13 cellular contexts compared by ENCODE assay signal in the genomic region with DNA sequence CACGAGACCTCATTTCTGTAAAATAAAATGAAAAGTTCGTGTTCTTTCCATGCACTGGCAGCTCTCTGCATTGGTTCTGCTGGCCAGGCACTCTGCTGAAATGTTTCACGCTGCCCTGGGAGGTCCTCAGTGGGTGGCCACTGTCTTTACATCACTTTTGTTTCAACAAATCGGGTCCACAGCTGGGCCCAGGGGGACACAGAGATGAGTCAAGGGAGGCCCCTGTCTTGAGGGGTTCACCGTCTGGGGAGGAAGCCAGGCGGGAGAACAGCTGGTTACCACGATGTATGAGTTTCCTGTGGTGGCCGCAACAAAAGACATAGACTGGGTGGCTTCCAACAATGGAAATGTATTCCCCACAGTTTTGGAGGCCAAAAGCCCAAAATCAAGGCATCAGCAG. TPM values are rescaled to one million over a fixed set of nuclear protein-coding genes. Genes with fewer than 3 reads are reported as not detected.
DNase-seq lines count a peak whose midpoint lies in the region; ATAC-seq and TF ChIP-seq lines count a peak whose summit lies in the region.
"Had no signal": no experiment of that assay in that cellular context is flagged by ENCODE, and none has a peak within 500 bp of the region (broad histone marks: within the 10 kb centered on the region; RNA-seq: fewer than 3 reads in every experiment).

No MANE protein-coding gene starts in this region.

- no peaks in the 10 kb centered on the region for H3K36me3 Mint-ChIP-seq in stimulated activated naive B cell treated with anti-CD40 and anti-IgM and Interleukin-4, amounts not matched to agents 10 μg/mL and 1 μg/mL and 100 μg/mL, for 72 hours
- H3K36me3 Mint-ChIP-seq: WTC11 had no signal

- H3K27ac Mint-ChIP-seq in stimulated activated naive B cell treated with anti-CD40 and anti-IgM and Interleukin-4, amounts not matched to agents 10 μg/mL and 1 μg/mL and 100 μg/mL, for 72 hours, result peak overlapping the region; percentile 11
- H3K27ac Mint-ChIP-seq: WTC11 had no signal

- H3K27me3 ChIP-seq in left ventricle myocardium inferior (ENCODE audit: low read depth) (no peaks in the 10 kb centered on the region), Peyer's patch (no peaks in the 10 kb centered on the region)
- H3K27me3 ChIP-seq: breast epithelium had no signal

- DNase-seq in left ventricle myocardium inferior (no peak), left cardiac atrium (no peak), Peyer's patch (peak in 2 of 3 donors; percentile 39 to 62), dermis blood vessel endothelial cell (peak; percentile 49), cerebellar cortex (ENCODE audit: low spot score) (no peak), NCI-H69 (lab: John Stamatoyannopoulos, UW) (no peak), amygdala (lab: John Stamatoyannopoulos, UW) (no peak)
- DNase-seq in stimulated activated naive B cell treated with anti-CD40 and anti-IgM and Interleukin-4, amounts not matched to agents 10 μg/mL and 1 μg/mL and 100 μg/mL, for 72 hours, result no peak
- DNase-seq: EL, NCI-H1417 had no signal

- H3K9me3 Mint-ChIP-seq in stimulated activated naive B cell treated with anti-CD40 and anti-IgM and Interleukin-4, amounts not matched to agents 10 μg/mL and 1 μg/mL and 100 μg/mL, for 72 hours, result peaks cover 0 to 3% of the 10 kb centered on the region in 2 donors

- TF ChIP-seq POLR2A in Peyer's patch (IDR thresholded peaks at IDR 0.05), result no peak

- H3K27ac ChIP-seq in left ventricle myocardium inferior (replicated peaks) (peak overlapping the region; percentile 43), Peyer's patch (no peak overlapping the region)
- H3K27ac ChIP-seq: breast epithelium, thoracic aorta had no signal

- no peaks in the 10 kb centered on the region for H3K27me3 Mint-ChIP-seq in stimulated activated naive B cell treated with anti-CD40 and anti-IgM and Interleukin-4, amounts not matched to agents 10 μg/mL and 1 μg/mL and 100 μg/mL, for 72 hours

- peaks cover 16 to 44% of the 10 kb centered on the region in 2 donors for H3K4me1 Mint-ChIP-seq in stimulated activated naive B cell treated with anti-CD40 and anti-IgM and Interleukin-4, amounts not matched to agents 10 μg/mL and 1 μg/mL and 100 μg/mL, for 72 hours
- H3K4me1 Mint-ChIP-seq: WTC11 had no signal

- H3K4me3 ChIP-seq in left ventricle myocardium inferior (no peak overlapping the region), Peyer's patch (no peak overlapping the region)
- H3K4me3 ChIP-seq: breast epithelium, thoracic aorta had no signal

- no peaks in the 10 kb centered on the region for H3K9me3 ChIP-seq in left ventricle myocardium inferior (replicated peaks)
- H3K9me3 ChIP-seq in Peyer's patch, result no peaks in the 10 kb centered on the region
- H3K9me3 ChIP-seq: breast epithelium, thoracic aorta had no signal

- H3K36me3 ChIP-seq in left ventricle myocardium inferior (no peaks in the 10 kb centered on the region), Peyer's patch (no peaks in the 10 kb centered on the region)
- H3K36me3 ChIP-seq: breast epithelium, thoracic aorta had no signal

- no peak overlapping the region for H3K4me3 Mint-ChIP-seq in stimulated activated naive B cell treated with anti-CD40 and anti-IgM and Interleukin-4, amounts not matched to agents 10 μg/mL and 1 μg/mL and 100 μg/mL, for 72 hours
- H3K4me3 Mint-ChIP-seq: WTC11 had no signal

- H3K4me1 ChIP-seq in left ventricle myocardium inferior, result peaks cover 44% of the 10 kb centered on the region
- peaks cover 0 to 5% (median 4%) of the 10 kb centered on the region in 4 donors for H3K4me1 ChIP-seq in Peyer's patch
- H3K4me1 ChIP-seq: breast epithelium had no signal

- ATAC-seq in left cardiac atrium, result no peak
- peak in 1 of 2 donors; percentile 15 for ATAC-seq in stimulated activated naive B cell treated with anti-CD40 and anti-IgM and Interleukin-4, amounts not matched to agents 10 μg/mL and 1 μg/mL and 100 μg/mL, for 72 hours (replicated peaks)
- ATAC-seq: WTC11 had no signal

- intact Hi-C loops in left ventricle myocardium inferior (cut with micrococcal nuclease) (no loop called here), left cardiac atrium (cut with DNase I) (no loop called here)

- TF ChIP-seq CTCF in left ventricle myocardium inferior (IDR thresholded peaks at IDR 0.05; ENCODE audit: borderline replicate concordance) (no peak), Peyer's patch (IDR thresholded peaks at IDR 0.05) (no peak)

RNA-seq across cellular contexts. Expression of a gene that starts 5.2 kb away (rescaled TPM):
- total RNA-seq in left ventricle myocardium inferior (65.2 TPM), left cardiac atrium (10 to 100 TPM; 66.4 to 77.5 TPM), Peyer's patch (100 to 1,000 TPM in 1 of 4 donors, 10 to 100 TPM in 3; 12.1 to 129 (median 37.2) TPM), dermis blood vessel endothelial cell (4.4 and 5.1 TPM in 2 replicates)

Comparison
In these comparisons a context has a peak if more than half of its experiments do, and no peak if none do; other contexts are left out.
1. DNase-seq: peak in Peyer's patch (2 of 3) and dermis blood vessel endothelial cell (single experiment); none in left ventricle myocardium inferior (single experiment), left cardiac atrium (single experiment), stimulated activated naive B cell treated with anti-CD40 and anti-IgM and Interleukin-4, amounts not matched to agents 10 μg/mL and 1 μg/mL and 100 μg/mL, for 72 hours (single experiment), cerebellar cortex (single experiment), NCI-H69 (single experiment) and amygdala (0 of 56).